ENCODE assay signal across 8 cellular contexts in genomic region chr7:141654551-141654950, GRCh38. TPM values are rescaled to one million over a fixed set of nuclear protein-coding genes. Genes with fewer than 3 reads are reported as not detected.
DNase-seq lines count a peak whose midpoint lies in the region; ATAC-seq lines count a peak whose summit lies in the region.

No MANE protein-coding gene starts in this region.

- in situ Hi-C loops in T47D (cut with HindIII; ENCODE audit: low pct_unique_long_range_greater_than_20kb, low sequenced_read_pairs), result no loop called here

- intact Hi-C loops in Right ventricle myocardium inferior (cut with DNase I), result loop anchor here (1.0 to 10.0 kb wide), 2 partner anchors 50 to 84 kb away; partner anchors contain the start of genes DENND11, SSBP1 and WEE2
- intact Hi-C loops in cardiac septum (cut with DNase I), result loop anchor here (5.0 kb wide), 1 partner anchor 83 kb away; the partner anchor contains the start of gene SSBP1

- ATAC-seq in Right ventricle myocardium inferior (peak; percentile 45), HG02973 (IDR thresholded peaks at IDR 0.05; ENCODE audit: unreplicated experiment) (peak; percentile 89)

- DNase-seq in Right ventricle myocardium inferior (ENCODE audit: missing footprints) (no peak), cardiac septum (ENCODE audit: low spot score) (no peak), NCI-H2029 treated with DMSO at 0.1 percent for 48 hours (lab: John Stamatoyannopoulos, UW) (peak; percentile 82), T-helper 9 cell (peak; percentile 26), T47D (ENCODE audit: low read depth in 1 of 2, low spot score in 1 of 2) (peak; percentile 14 to 75), inferior parietal cortex (ENCODE audit: extremely low spot score) (peak; percentile 86)
- DNase-seq in stimulated activated CD4-positive, alpha-beta T cell treated with anti-CD3 and anti-CD28 coated beads, Interleukin-4, amount 100 ng/mL, for 1 hour, result peak; percentile 32

RNA-seq across cellular contexts. Expression of gene DENND11, which starts 47.4 kb away (rescaled TPM):
- total RNA-seq in Right ventricle myocardium inferior (9.1 TPM), cardiac septum (8.7 TPM)

RNA-seq across cellular contexts. Expression of gene WEE2, which starts 53.6 kb away (rescaled TPM):
- total RNA-seq in Right ventricle myocardium inferior (not detected), cardiac septum (not detected)

Comparison
In these comparisons a context has a peak if more than half of its experiments do, and no peak if none do; other contexts are left out.
1. DNase-seq: peak in NCI-H2029 treated with DMSO at 0.1 percent for 48 hours (single experiment), T-helper 9 cell (single experiment), T47D (2 of 2), inferior parietal cortex (single experiment) and stimulated activated CD4-positive, alpha-beta T cell treated with anti-CD3 and anti-CD28 coated beads, Interleukin-4, amount 100 ng/mL, for 1 hour (single experiment); none in Right ventricle myocardium inferior (single experiment) and cardiac septum (single experiment).